ENCODE assay signal across 1 cellular context in the genomic region with DNA sequence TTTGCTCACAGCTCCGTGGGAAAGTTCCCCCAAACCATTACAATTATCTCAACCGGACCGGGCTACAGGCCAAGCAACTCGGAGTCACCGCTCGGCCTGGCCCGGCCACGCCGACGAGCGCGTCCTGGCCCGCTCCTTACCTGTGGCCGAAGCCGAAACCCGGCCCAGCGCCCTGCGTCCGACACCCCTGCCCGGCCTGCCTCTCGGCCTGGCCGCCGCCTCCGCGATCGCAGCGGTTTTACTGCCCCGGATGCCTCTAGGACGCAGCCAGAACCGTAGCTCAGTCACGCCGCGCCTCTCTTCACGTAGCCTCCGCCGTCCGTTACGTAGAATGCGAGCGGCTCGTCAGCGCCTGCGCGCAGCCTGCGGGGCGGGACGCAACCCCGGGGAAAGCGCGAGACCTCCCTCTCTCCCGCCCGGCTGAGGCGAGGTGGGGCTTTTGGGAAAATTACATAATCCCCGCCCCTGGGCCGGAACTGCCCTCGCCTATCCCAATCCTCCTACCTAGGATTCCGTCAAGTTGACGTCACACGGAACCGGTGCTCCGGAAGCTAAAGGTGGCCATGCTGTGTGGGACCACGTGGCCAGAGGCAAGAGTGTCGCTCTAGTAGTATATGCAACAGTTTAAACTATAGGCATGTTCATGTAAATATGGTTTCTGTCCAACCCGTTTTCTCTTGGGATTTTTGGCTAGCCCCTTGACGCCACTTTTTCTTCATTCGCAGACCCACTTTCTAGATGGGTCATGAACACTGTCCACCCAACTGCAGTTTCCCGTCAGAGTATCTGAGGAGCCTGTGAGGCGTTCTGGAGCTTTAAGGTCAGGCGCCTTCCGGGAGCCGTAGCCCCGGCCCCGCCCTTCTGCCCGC.
TF ChIP-seq lines count a peak whose summit lies in the region.

A gene with protein sequence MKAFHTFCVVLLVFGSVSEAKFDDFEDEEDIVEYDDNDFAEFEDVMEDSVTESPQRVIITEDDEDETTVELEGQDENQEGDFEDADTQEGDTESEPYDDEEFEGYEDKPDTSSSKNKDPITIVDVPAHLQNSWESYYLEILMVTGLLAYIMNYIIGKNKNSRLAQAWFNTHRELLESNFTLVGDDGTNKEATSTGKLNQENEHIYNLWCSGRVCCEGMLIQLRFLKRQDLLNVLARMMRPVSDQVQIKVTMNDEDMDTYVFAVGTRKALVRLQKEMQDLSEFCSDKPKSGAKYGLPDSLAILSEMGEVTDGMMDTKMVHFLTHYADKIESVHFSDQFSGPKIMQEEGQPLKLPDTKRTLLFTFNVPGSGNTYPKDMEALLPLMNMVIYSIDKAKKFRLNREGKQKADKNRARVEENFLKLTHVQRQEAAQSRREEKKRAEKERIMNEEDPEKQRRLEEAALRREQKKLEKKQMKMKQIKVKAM (minus strand): TSS at position 326 of the 869 bp plus-strand sequence. CDS start 7,422 bp downstream, outside the sequence.

TF ChIP-seq in HepG2, 621 proteins besides CTCF, POLR2A, EP300 and RAD21 (continued from another document and continues in another):
- TF ChIP-seq HIC2 (CRISPR knock-in tag; IDR thresholded peaks at IDR 0.05; ENCODE audit: low read depth) (peak; percentile 22; the same call in 1 of the 2 replicates), CBFB (CRISPR knock-in tag; IDR thresholded peaks at IDR 0.05) (peak; percentile 50), MAZ (IDR thresholded peaks at IDR 0.05; ENCODE audit: borderline replicate concordance, low read depth, low read length) (peak; percentile 86), MAZ (CRISPR knock-in tag; IDR thresholded peaks at IDR 0.05; ENCODE audit: low read depth) (peak; percentile 95), CREB1 (IDR thresholded peaks at IDR 0.05) (peak; percentile 99), CREB1 (CRISPR knock-in tag; IDR thresholded peaks at IDR 0.05) (peak; percentile 98), SCMH1 (CRISPR knock-in tag; IDR thresholded peaks at IDR 0.05; ENCODE audit: borderline replicate concordance) (no peak), BRF2 (CRISPR knock-in tag; IDR thresholded peaks at IDR 0.05) (peak; percentile 24; the same call in 1 of the 2 replicates), FOXO4 (CRISPR knock-in tag; conservative IDR thresholded peaks at IDR 0.05) (no peak), SNAPC5 (CRISPR knock-in tag; IDR thresholded peaks at IDR 0.05; ENCODE audit: borderline replicate concordance) (0 out of 2 replicates have a peak, but pooled peaks have one; percentile 9), ZNF256 (CRISPR knock-in tag; conservative IDR thresholded peaks at IDR 0.05) (peak; percentile 88), THAP11 (CRISPR knock-in tag; IDR thresholded peaks at IDR 0.05) (peak; percentile 96), ZNF343 (CRISPR knock-in tag; IDR thresholded peaks at IDR 0.05) (no peak; the same call in 1 of the 2 replicates), FOSL1 (CRISPR knock-in tag; IDR thresholded peaks at IDR 0.05; ENCODE audit: borderline replicate concordance) (no peak; the same call in 1 of the 2 replicates), AHDC1 (CRISPR knock-in tag; IDR thresholded peaks at IDR 0.05; ENCODE audit: borderline replicate concordance) (peak; percentile 88), ZNF10 (CRISPR knock-in tag; IDR thresholded peaks at IDR 0.05; ENCODE audit: borderline replicate concordance, low read depth) (no peak), ZNF614 (CRISPR knock-in tag; IDR thresholded peaks at IDR 0.05; ENCODE audit: borderline replicate concordance) (peak; percentile 93), RFXAP (CRISPR knock-in tag; IDR thresholded peaks at IDR 0.05; ENCODE audit: borderline replicate concordance) (peak; percentile 75; the same call in 1 of the 2 replicates), ZSCAN21 (CRISPR knock-in tag; IDR thresholded peaks at IDR 0.05; ENCODE audit: borderline replicate concordance) (peak; percentile 95), ZNF589 (CRISPR knock-in tag; conservative IDR thresholded peaks at IDR 0.05) (no peak; the same call in none of the 2 replicates), SKIL (CRISPR knock-in tag; IDR thresholded peaks at IDR 0.05; ENCODE audit: borderline replicate concordance) (peak; percentile 51), STAG1 (CRISPR knock-in tag; IDR thresholded peaks at IDR 0.05) (peak; percentile 19), TGIF2 (CRISPR knock-in tag; IDR thresholded peaks at IDR 0.05) (peak; percentile 67)
- TF ChIP-seq, protein P1, sequence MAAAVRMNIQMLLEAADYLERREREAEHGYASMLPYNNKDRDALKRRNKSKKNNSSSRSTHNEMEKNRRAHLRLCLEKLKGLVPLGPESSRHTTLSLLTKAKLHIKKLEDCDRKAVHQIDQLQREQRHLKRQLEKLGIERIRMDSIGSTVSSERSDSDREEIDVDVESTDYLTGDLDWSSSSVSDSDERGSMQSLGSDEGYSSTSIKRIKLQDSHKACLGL (CRISPR knock-in tag; IDR thresholded peaks at IDR 0.05): peak; percentile 95; the same call in 1 of the 2 replicates
- TF ChIP-seq, protein P2, sequence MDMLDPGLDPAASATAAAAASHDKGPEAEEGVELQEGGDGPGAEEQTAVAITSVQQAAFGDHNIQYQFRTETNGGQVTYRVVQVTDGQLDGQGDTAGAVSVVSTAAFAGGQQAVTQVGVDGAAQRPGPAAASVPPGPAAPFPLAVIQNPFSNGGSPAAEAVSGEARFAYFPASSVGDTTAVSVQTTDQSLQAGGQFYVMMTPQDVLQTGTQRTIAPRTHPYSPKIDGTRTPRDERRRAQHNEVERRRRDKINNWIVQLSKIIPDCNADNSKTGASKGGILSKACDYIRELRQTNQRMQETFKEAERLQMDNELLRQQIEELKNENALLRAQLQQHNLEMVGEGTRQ (IDR thresholded peaks at IDR 0.05; ENCODE audit: low read depth, low read length): peak; percentile 91
- TF ChIP-seq, protein P2 (CRISPR knock-in tag; IDR thresholded peaks at IDR 0.05; ENCODE audit: borderline replicate concordance): peak; percentile 94; the same call in 1 of the 2 replicates
- TF ChIP-seq, protein P3, sequence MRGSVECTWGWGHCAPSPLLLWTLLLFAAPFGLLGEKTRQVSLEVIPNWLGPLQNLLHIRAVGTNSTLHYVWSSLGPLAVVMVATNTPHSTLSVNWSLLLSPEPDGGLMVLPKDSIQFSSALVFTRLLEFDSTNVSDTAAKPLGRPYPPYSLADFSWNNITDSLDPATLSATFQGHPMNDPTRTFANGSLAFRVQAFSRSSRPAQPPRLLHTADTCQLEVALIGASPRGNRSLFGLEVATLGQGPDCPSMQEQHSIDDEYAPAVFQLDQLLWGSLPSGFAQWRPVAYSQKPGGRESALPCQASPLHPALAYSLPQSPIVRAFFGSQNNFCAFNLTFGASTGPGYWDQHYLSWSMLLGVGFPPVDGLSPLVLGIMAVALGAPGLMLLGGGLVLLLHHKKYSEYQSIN (CRISPR knock-in tag; IDR thresholded peaks at IDR 0.05; ENCODE audit: borderline replicate concordance): no peak
